Comparison of ENCODE assay signal across 21 cellular contexts in the genomic region with DNA sequence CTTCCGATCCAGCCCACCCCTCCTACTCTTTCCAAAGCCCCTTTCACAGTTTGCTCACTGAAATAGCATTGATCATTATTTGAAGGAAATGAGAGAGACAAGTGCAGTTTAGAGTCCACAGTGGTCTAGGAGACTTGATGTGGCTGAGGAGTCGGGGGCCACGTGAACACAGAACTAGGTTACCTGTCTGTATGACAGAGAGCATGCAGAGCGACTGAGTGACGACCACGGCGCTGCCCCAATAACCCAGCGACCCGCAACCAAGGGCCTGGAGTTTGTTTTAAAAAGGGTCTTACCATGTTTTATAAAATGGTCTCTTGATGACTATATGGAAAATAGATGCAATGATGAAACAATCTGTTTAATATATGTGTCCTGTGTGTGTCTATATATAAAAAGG.
"Had no signal": no experiment of that assay in that cellular context is flagged by ENCODE, and none has a peak within 500 bp of the region (broad histone marks: within the 10 kb centered on the region; RNA-seq: fewer than 3 reads in every experiment).

No MANE protein-coding gene starts in this region.

- H3K27ac Mint-ChIP-seq: activated B cell treated with CpG ODN at 0.5 μM for 24 hours; activated CD4-positive, alpha-beta memory T cell treated with anti-CD3 and anti-CD28 coated beads for 36 hours; activated naive CD4-positive, alpha-beta T cell treated with anti-CD3 and anti-CD28 coated beads, Interleukin-2, amount 50 U/mL, for 24 hours had no signal

- DNase-seq: activated B cell treated with CpG ODN at 0.5 μM for 24 hours; activated CD4-positive, alpha-beta memory T cell treated with anti-CD3 and anti-CD28 coated beads for 36 hours; activated CD4-positive, alpha-beta T cell treated with anti-CD3 and anti-CD28 coated beads for 4 hours; activated effector memory CD4-positive, alpha-beta T cell treated with anti-CD3 and anti-CD28 coated beads, Interleukin-2, amount 50 U/mL, for 16 hours; activated T-cell treated with anti-CD3 and anti-CD28 coated beads, Interleukin-2, amount 50 U/mL, for 24 hours; gastrocnemius medialis; heart left ventricle; kidney glomerular epithelial cell; left ventricle myocardium inferior; mammary epithelial cell; pancreas; stimulated activated CD4-positive, alpha-beta T cell treated with anti-CD3 and anti-CD28 coated beads, Interleukin-4, amount 100 ng/mL, for 4 hours; stimulated activated naive CD4-positive, alpha-beta T cell treated with Interleukin-2 at 50 U/mL for 16 hours; SW 1271; tibial artery had no signal

- FAIRE-seq: pancreas, TTC549, urothelium cell line had no signal

- H3K27ac ChIP-seq: gastrocnemius medialis, heart left ventricle, left ventricle myocardium inferior, pancreas had no signal

- H3K4me3 Mint-ChIP-seq: activated B cell treated with CpG ODN at 0.5 μM for 24 hours; activated CD4-positive, alpha-beta memory T cell treated with anti-CD3 and anti-CD28 coated beads for 36 hours; activated naive CD4-positive, alpha-beta T cell treated with anti-CD3 and anti-CD28 coated beads, Interleukin-2, amount 50 U/mL, for 24 hours; activated T-cell treated with anti-CD3 and anti-CD28 coated beads, Interleukin-2, amount 50 U/mL, for 24 hours had no signal

- H3K4me3 ChIP-seq: coronary artery, gastrocnemius medialis, heart left ventricle, left ventricle myocardium inferior, pancreas, tibial artery had no signal

- H3K4me1 Mint-ChIP-seq: activated B cell treated with CpG ODN at 0.5 μM for 24 hours; activated naive CD4-positive, alpha-beta T cell treated with anti-CD3 and anti-CD28 coated beads, Interleukin-2, amount 50 U/mL, for 24 hours had no signal

- H3K9me3 Mint-ChIP-seq: activated B cell treated with CpG ODN at 0.5 μM for 24 hours; activated CD4-positive, alpha-beta memory T cell treated with anti-CD3 and anti-CD28 coated beads for 36 hours; activated naive CD4-positive, alpha-beta T cell treated with anti-CD3 and anti-CD28 coated beads, Interleukin-2, amount 50 U/mL, for 24 hours; activated T-cell treated with anti-CD3 and anti-CD28 coated beads, Interleukin-2, amount 50 U/mL, for 24 hours had no signal

- H3K27me3 Mint-ChIP-seq: activated B cell treated with CpG ODN at 0.5 μM for 24 hours; activated CD4-positive, alpha-beta memory T cell treated with anti-CD3 and anti-CD28 coated beads for 36 hours; activated naive CD4-positive, alpha-beta T cell treated with anti-CD3 and anti-CD28 coated beads, Interleukin-2, amount 50 U/mL, for 24 hours; activated T-cell treated with anti-CD3 and anti-CD28 coated beads, Interleukin-2, amount 50 U/mL, for 24 hours had no signal

- ATAC-seq: esophagus mucosa, gastrocnemius medialis, sciatic nerve had no signal

- H3K4me1 ChIP-seq: pancreas had no signal

- H3K27me3 ChIP-seq: gastrocnemius medialis, heart left ventricle, pancreas, tibial artery had no signal

- H3K9me3 ChIP-seq: gastrocnemius medialis, heart left ventricle, left ventricle myocardium inferior, pancreas, tibial artery had no signal
